18 cellular contexts compared by ENCODE assay signal in the genomic region with DNA sequence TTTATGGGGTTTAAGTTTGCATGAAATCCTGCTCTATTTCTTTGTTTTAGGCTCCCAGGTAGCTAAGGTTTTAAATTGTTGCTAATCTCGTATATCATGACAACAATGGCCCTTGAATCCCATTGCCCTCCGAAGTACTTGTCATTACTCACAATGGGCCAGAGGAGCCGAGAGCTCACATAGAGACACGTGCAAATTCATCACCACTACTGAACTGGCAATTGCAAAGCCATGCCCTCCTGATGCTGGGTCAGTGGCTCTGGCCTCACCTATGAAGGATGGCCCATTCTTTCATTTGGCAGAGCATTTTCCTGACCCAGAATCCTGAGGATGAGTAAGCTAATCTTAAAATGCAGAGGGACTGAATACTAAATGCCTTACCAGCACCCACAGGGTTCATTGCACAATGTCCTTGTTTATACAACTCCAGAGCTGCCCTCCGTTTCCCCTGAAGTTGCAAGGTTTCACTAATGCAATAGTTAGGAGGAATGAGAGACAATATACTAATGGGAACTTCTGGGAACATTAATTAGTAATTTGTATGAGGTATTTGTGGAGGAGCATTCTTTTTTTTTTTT.
DNase-seq lines count a peak whose midpoint lies in the region; TF ChIP-seq lines count a peak whose summit lies in the region.
"Had no signal": no experiment of that assay in that cellular context is flagged by ENCODE, and none has a peak within 500 bp of the region (broad histone marks: within the 10 kb centered on the region; RNA-seq: fewer than 3 reads in every experiment).

No MANE protein-coding gene starts in this region.

- H3K27ac Mint-ChIP-seq in endothelial cell (ENCODE audit: unreplicated experiment), result no peak overlapping the region
- H3K27ac Mint-ChIP-seq in T-helper 2 cell treated with Interferon-gamma antibody and Interleukin-4, amounts not matched to agents 5 μg/mL and 100 μg/mL, for 36 hours, result no peak overlapping the region
- H3K27ac Mint-ChIP-seq: CD4-positive, alpha-beta T cell; dendritic cell treated with granulocyte-macrophage colony-stimulating factor and Interleukin-4, amounts not matched to agents 40 ng/mL and 50 ng/mL, for 4 days had no signal

- no peaks in the 10 kb centered on the region for H3K36me3 Mint-ChIP-seq in endothelial cell (ENCODE audit: low read depth, unreplicated experiment)
- H3K36me3 Mint-ChIP-seq in T-helper 2 cell treated with Interferon-gamma antibody and Interleukin-4, amounts not matched to agents 5 μg/mL and 100 μg/mL, for 36 hours (ENCODE audit: low read depth), result no peaks in the 10 kb centered on the region

- H3K9me3 Mint-ChIP-seq in endothelial cell (ENCODE audit: unreplicated experiment), result no peaks in the 10 kb centered on the region
- H3K9me3 Mint-ChIP-seq in T-helper 2 cell treated with Interferon-gamma antibody and Interleukin-4, amounts not matched to agents 5 μg/mL and 100 μg/mL, for 36 hours, result no peaks in the 10 kb centered on the region
- H3K9me3 Mint-ChIP-seq: CD4-positive, alpha-beta T cell; dendritic cell treated with granulocyte-macrophage colony-stimulating factor and Interleukin-4, amounts not matched to agents 40 ng/mL and 50 ng/mL, for 4 days; H9 had no signal

- no peak overlapping the region for H3K4me3 Mint-ChIP-seq in endothelial cell (ENCODE audit: unreplicated experiment)
- no peak overlapping the region for H3K4me3 Mint-ChIP-seq in T-helper 2 cell treated with Interferon-gamma antibody and Interleukin-4, amounts not matched to agents 5 μg/mL and 100 μg/mL, for 36 hours
- H3K4me3 Mint-ChIP-seq: CD4-positive, alpha-beta T cell; dendritic cell treated with granulocyte-macrophage colony-stimulating factor and Interleukin-4, amounts not matched to agents 40 ng/mL and 50 ng/mL, for 4 days; H9 had no signal

- H3K4me1 Mint-ChIP-seq in endothelial cell (ENCODE audit: unreplicated experiment), result no peaks in the 10 kb centered on the region
- no peaks in the 10 kb centered on the region for H3K4me1 Mint-ChIP-seq in T-helper 2 cell treated with Interferon-gamma antibody and Interleukin-4, amounts not matched to agents 5 μg/mL and 100 μg/mL, for 36 hours (ENCODE audit: low read depth)

- TF ChIP-seq CTCF in endothelial cell (IDR thresholded peaks at IDR 0.05; ENCODE audit: unreplicated experiment), result no peak

- DNase-seq in DMS79 (lab: John Stamatoyannopoulos, UW) (peak; percentile 35), NCI-H187 (lab: John Stamatoyannopoulos, UW) (peak; percentile 22 to 90), amniotic epithelial cell (ENCODE audit: low read depth) (peak; percentile 94), kidney tubule cell (ENCODE audit: low spot score) (peak; percentile 89), COLO829 (ENCODE audit: low spot score) (no peak), endothelial cell (ENCODE audit: low spot score) (no peak)
- no peak for DNase-seq in stimulated activated naive CD4-positive, alpha-beta T cell (lab: John Stamatoyannopoulos, UW)
- DNase-seq in T-helper 2 cell treated with Interferon-gamma antibody and Interleukin-4, amounts not matched to agents 5 μg/mL and 100 μg/mL, for 36 hours (ENCODE audit: low spot score), result no peak
- DNase-seq: activated CD4-positive, alpha-beta T cell treated with anti-CD3 and anti-CD28 coated beads for 1 hour; activated gamma-delta T cell treated with Interleukin-2 at 50 U/mL for 16 hours; CD4-positive, alpha-beta T cell; DND-41; H9; heart left ventricle; islet precursor cell; KG1; SIG-M5 had no signal

- peaks cover 2% of the 10 kb centered on the region for H3K27me3 Mint-ChIP-seq in endothelial cell (ENCODE audit: unreplicated experiment)
- peaks cover 29% of the 10 kb centered on the region for H3K27me3 Mint-ChIP-seq in T-helper 2 cell treated with Interferon-gamma antibody and Interleukin-4, amounts not matched to agents 5 μg/mL and 100 μg/mL, for 36 hours (ENCODE audit: low read depth)

Comparison
In these comparisons a context has a peak if more than half of its experiments do, and no peak if none do; other contexts are left out.
1. DNase-seq: peak in DMS79 (single experiment), NCI-H187 (2 of 2), amniotic epithelial cell (single experiment) and kidney tubule cell (single experiment); none in stimulated activated naive CD4-positive, alpha-beta T cell (0 of 6), COLO829 (single experiment), endothelial cell (single experiment) and T-helper 2 cell treated with Interferon-gamma antibody and Interleukin-4, amounts not matched to agents 5 μg/mL and 100 μg/mL, for 36 hours (single experiment).